1 cellular context compared by ENCODE assay signal in the genomic region with DNA sequence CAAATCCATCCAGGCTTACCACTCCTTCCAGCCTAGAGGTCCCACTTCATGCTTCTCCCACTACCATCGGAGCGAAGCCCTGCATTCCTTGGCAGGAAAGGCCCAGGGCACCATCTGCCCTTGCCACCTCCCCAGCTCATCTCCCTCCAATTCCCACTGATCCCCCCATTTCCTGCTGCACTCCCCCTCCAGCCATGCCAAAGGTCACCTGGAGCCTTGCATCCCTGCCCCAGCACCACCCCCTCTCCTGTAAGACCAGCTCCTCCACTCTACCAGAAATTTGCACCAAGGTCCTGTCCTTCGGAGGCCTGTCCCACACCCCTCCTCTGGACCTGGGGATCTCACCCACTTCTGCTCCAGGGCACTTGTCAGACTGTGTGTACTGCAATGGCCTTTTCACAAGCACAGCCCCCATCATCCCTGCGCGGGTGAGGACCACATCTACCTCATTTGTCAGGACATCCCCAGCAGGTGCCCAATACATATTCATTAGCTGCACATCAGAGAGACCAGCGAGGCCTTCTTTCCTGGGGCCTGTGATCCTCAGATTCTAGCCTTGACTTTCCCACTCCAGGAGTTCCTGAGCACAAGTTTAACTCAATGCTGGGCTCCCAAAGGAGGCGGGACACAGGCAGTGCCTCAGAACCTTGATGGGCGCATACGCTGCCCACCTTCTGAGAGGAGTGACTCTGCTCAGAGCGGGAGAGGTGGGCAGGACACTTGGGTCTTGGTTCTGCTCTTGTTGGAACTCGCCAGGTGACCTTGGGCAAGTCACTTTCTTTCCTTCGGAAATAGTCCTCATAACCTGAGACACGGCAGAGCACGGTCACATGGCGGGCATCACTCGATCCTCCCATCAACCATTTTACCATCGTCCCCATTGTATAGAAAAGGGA.
TF ChIP-seq lines count a peak whose summit lies in the region.

No MANE protein-coding gene starts in this region.

TF ChIP-seq in HepG2, 621 proteins besides CTCF, POLR2A, EP300 and RAD21:
- TF ChIP-seq ZBTB8A (CRISPR knock-in tag; IDR thresholded peaks at IDR 0.05; ENCODE audit: borderline replicate concordance, low read depth) (no peak), ZFX (CRISPR knock-in tag; IDR thresholded peaks at IDR 0.05; ENCODE audit: low read depth) (no peak), MTA3 (CRISPR knock-in tag; IDR thresholded peaks at IDR 0.05) (no peak), ZNF768 (CRISPR knock-in tag; IDR thresholded peaks at IDR 0.05) (no peak), MEIS2 (CRISPR knock-in tag; IDR thresholded peaks at IDR 0.05) (no peak), ZNF775 (CRISPR knock-in tag; IDR thresholded peaks at IDR 0.05; ENCODE audit: borderline replicate concordance) (no peak)
